8 cellular contexts compared by ENCODE assay signal in genomic region chr14:65413739-65414045, GRCh38. TPM values are rescaled to one million over a fixed set of nuclear protein-coding genes. Genes with fewer than 3 reads are reported as not detected.
DNase-seq lines count a peak whose midpoint lies in the region; ATAC-seq, FAIRE-seq and TF ChIP-seq lines count a peak whose summit lies in the region.

No MANE protein-coding gene starts in this region.

- peaks cover 4 to 8% of the 10 kb centered on the region in 2 donors for H3K4me1 ChIP-seq in gastrocnemius medialis

- H3K9me3 ChIP-seq in gastrocnemius medialis, result no peaks in the 10 kb centered on the region

- no peak for TF ChIP-seq POLR2A in gastrocnemius medialis (IDR thresholded peaks at IDR 0.05)

- CTCF ChIA-PET in T-cell (lab: Charles Lee), result interaction anchor here (0.7 to 4.2 kb wide), 6 partner anchors 250 to 658 kb away, joined by 3 to 73 read pairs (median 4); no protein-coding TSS in a partner anchor

- TF ChIP-seq CTCF in fibroblast of the aortic adventitia (IDR thresholded peaks at IDR 0.05; ENCODE audit: insufficient read depth, low read length), result no peak
- TF ChIP-seq CTCF in gastrocnemius medialis (IDR thresholded peaks at IDR 0.05 in 4 of 5, conservative IDR thresholded peaks at IDR 0.05 in 1 of 5), result no peak

- H3K4me3 ChIP-seq in fibroblast of the aortic adventitia (ENCODE audit: low read depth, low read length), result peak overlapping the region; percentile 75
- H3K4me3 ChIP-seq in gastrocnemius medialis, result peak overlapping the region; percentile 79 to 98 (median 94)

- intact Hi-C loops in gastrocnemius medialis (cut with DNase I; ENCODE audit: low total_unique reads), result loop anchor here (2.0 to 10.0 kb wide), 6 partner anchors 51 to 1094 kb away; partner anchors contain the start of genes CHURC1, FNTB, GPHN and MAX

- H3K4me3 Mint-ChIP-seq in T-cell, result peak overlapping the region; percentile 92 to 99 (median 99)

- ATAC-seq in T-cell (replicated peaks in 1 of 4) (no peak), gastrocnemius medialis (no peak)

- no peaks in the 10 kb centered on the region for H3K36me3 Mint-ChIP-seq in T-cell

- no peaks in the 10 kb centered on the region for H3K36me3 ChIP-seq in gastrocnemius medialis

- peak; percentile 79 for FAIRE-seq in GM19239 (lab: Jason Lieb, UNC)

- no peaks in the 10 kb centered on the region for H3K27me3 Mint-ChIP-seq in T-cell

- H3K27ac Mint-ChIP-seq in T-cell, result peak overlapping the region; percentile 89 to 91

- in situ Hi-C loops in gastrocnemius medialis (cut with MboI; ENCODE audit: low sequenced_read_pairs in 4 of 4), result loop anchor here in 3 of 4 donors (10.0 to 25.0 kb wide), 2 partner anchors 411 to 549 kb away; no protein-coding TSS in a partner anchor

- peaks cover 44 to 52% (median 47%) of the 10 kb centered on the region in 3 donors for H3K4me1 Mint-ChIP-seq in T-cell

- DNase-seq in GM19239 (ENCODE audit: insufficient read length, low spot score) (no peak), T-cell (peak in 2 of 34 experiments; percentile 0 to 12), fibroblast of the aortic adventitia (ENCODE audit: low read depth) (peak; percentile 34), gastrocnemius medialis (no peak), glomerular visceral epithelial cell (ENCODE audit: extremely low spot score) (no peak), NCI-H146 (lab: John Stamatoyannopoulos, UW) (no peak), NCI-H1092 (lab: John Stamatoyannopoulos, UW) (no peak), H4 (ENCODE audit: low spot score) (no peak)

- peak overlapping the region in 3 of 4 donors; percentile 82 to 93 (median 89) for H3K27ac ChIP-seq in gastrocnemius medialis

- POLR2A ChIA-PET in T-cell (lab: Charles Lee), result no interaction called here

- H3K9me3 Mint-ChIP-seq in T-cell, result no peaks in the 10 kb centered on the region

- H3K27me3 ChIP-seq in gastrocnemius medialis, result no peaks in the 10 kb centered on the region

RNA-seq across cellular contexts. Expression of gene FUT8, which starts 1.2 kb away (rescaled TPM):
- total RNA-seq in T-cell (10 to 100 TPM; 37.6 to 51.7 (median 43.9) TPM), fibroblast of the aortic adventitia (ENCODE audit: low replicate concordance) (119 and 165 TPM in 2 replicates), gastrocnemius medialis (10 to 100 TPM in 1 of 4 donors, 1 to 10 TPM in 3; 6.5 to 11.3 (median 9.3) TPM)
- 28.9 and 39.5 TPM in 2 replicates for total RNA-seq in H4 (2014; rRNA removed; shearing (Covaris generic))
